In the genomic region with DNA sequence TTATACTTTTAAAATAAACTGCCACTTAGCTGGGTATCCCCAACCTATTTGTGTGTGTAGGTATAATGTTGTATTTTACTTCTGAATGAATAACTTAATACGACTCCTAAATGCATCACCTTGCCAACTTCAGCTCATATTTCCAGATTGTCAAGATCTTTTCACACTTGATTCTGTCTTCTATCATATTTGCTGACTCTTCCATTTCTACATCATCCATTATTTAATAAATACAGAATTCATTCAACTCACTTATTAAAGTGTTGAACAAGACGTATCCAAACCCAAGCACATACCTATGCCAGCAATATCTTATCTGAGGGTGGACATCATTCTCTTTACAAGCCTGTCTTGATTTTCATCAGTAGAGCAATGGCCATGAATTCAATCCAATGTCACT, we compare ENCODE assay signal across 7 cellular contexts.
"Had no signal": no experiment of that assay in that cellular context is flagged by ENCODE, and none has a peak within 500 bp of the region (broad histone marks: within the 10 kb centered on the region; RNA-seq: fewer than 3 reads in every experiment).

No MANE protein-coding gene starts in this region.

- H3K4me2 ChIP-seq: GM23338 had no signal

- FAIRE-seq: H1, H54 had no signal

- DNase-seq: H9, HCEC 1CT, KG1 had no signal

- ATAC-seq: GM23338 had no signal

- H3K27ac ChIP-seq: HL-60 had no signal

- H3K4me3 ChIP-seq: GM23338 had no signal

- H2AFZ ChIP-seq: GM23338 had no signal
